Comparison of ENCODE assay signal across 12 cellular contexts in genomic region chr2:156380117-156380645, GRCh38. TPM values are rescaled to one million over a fixed set of nuclear protein-coding genes. Genes with fewer than 3 reads are reported as not detected.
DNase-seq lines count a peak whose midpoint lies in the region; ATAC-seq, FAIRE-seq and TF ChIP-seq lines count a peak whose summit lies in the region.
"Had no signal": no experiment of that assay in that cellular context is flagged by ENCODE, and none has a peak within 500 bp of the region (broad histone marks: within the 10 kb centered on the region; RNA-seq: fewer than 3 reads in every experiment).

No MANE protein-coding gene starts in this region.

- no peaks in the 10 kb centered on the region for H3K36me3 Mint-ChIP-seq in activated CD8-positive, alpha-beta T cell treated with anti-CD3 and anti-CD28 coated beads for 36 hours (ENCODE audit: low read depth)
- H3K36me3 Mint-ChIP-seq: activated naive CD4-positive, alpha-beta T cell treated with anti-CD3 and anti-CD28 coated beads, Interleukin-2, amount 10 ng/mL, durations not matched to agents 7 days and 5 days had no signal

- POLR2A ChIA-PET in activated CD8-positive, alpha-beta T cell treated with anti-CD3 and anti-CD28 coated beads for 36 hours (lab: Charles Lee) = no interaction called here

- no peak overlapping the region for H3K27ac ChIP-seq in suprapubic skin
- H3K27ac ChIP-seq in pancreas = no peak overlapping the region
- H3K27ac ChIP-seq: esophagus muscularis mucosa had no signal

- no peaks in the 10 kb centered on the region for H3K27me3 ChIP-seq in suprapubic skin
- H3K27me3 ChIP-seq in pancreas = no peaks in the 10 kb centered on the region
- H3K27me3 ChIP-seq: esophagus muscularis mucosa had no signal

- CTCF ChIA-PET in activated CD8-positive, alpha-beta T cell treated with anti-CD3 and anti-CD28 coated beads for 36 hours (lab: Charles Lee) = no interaction called here

- TF ChIP-seq EP300 in suprapubic skin (IDR thresholded peaks at IDR 0.05) = no peak

- DNase-seq in GM12865 (ENCODE audit: low read depth) = peak; percentile 75
- peak; percentile 35 for DNase-seq in activated CD8-positive, alpha-beta T cell treated with anti-CD3 and anti-CD28 coated beads for 36 hours
- DNase-seq in SW480 (ENCODE audit: low spot score) = no peak
- no peak for DNase-seq in suprapubic skin (ENCODE audit: low spot score in 2 of 2)
- no peak for DNase-seq in posterior vena cava (ENCODE audit: low spot score)
- DNase-seq in pancreas = no peak
- DNase-seq: activated naive CD4-positive, alpha-beta T cell treated with anti-CD3 and anti-CD28 coated beads, Interleukin-2, amount 10 ng/mL, durations not matched to agents 7 days and 5 days; midbrain; NCI-H187 had no signal

- peaks cover 26% of the 10 kb centered on the region for H3K4me1 Mint-ChIP-seq in activated CD8-positive, alpha-beta T cell treated with anti-CD3 and anti-CD28 coated beads for 36 hours (ENCODE audit: low read depth)

- intact Hi-C loops in activated CD8-positive, alpha-beta T cell treated with anti-CD3 and anti-CD28 coated beads for 36 hours (cut with micrococcal nuclease) = no loop called here
- intact Hi-C loops in posterior vena cava (cut with DNase I) = no loop called here
- intact Hi-C loops in pancreas (cut with DNase I) = no loop called here

- H3K27ac Mint-ChIP-seq in activated CD8-positive, alpha-beta T cell treated with anti-CD3 and anti-CD28 coated beads for 36 hours = no peak overlapping the region
- H3K27ac Mint-ChIP-seq: activated naive CD4-positive, alpha-beta T cell treated with anti-CD3 and anti-CD28 coated beads, Interleukin-2, amount 10 ng/mL, durations not matched to agents 7 days and 5 days had no signal

- peak; percentile 92 for ATAC-seq in GM19455 (IDR thresholded peaks at IDR 0.05; ENCODE audit: unreplicated experiment)
- peak; percentile 79 for ATAC-seq in HG03039 (IDR thresholded peaks at IDR 0.05; ENCODE audit: unreplicated experiment)
- peak; percentile 56 for ATAC-seq in activated CD8-positive, alpha-beta T cell treated with anti-CD3 and anti-CD28 coated beads for 36 hours
- no peak for ATAC-seq in pancreas

- no peak overlapping the region for H3K4me3 ChIP-seq in GM12865 (ENCODE audit: low read depth, low read length)
- H3K4me3 ChIP-seq in suprapubic skin = no peak overlapping the region
- no peak overlapping the region for H3K4me3 ChIP-seq in pancreas
- H3K4me3 ChIP-seq: esophagus muscularis mucosa had no signal

- no peaks in the 10 kb centered on the region for H3K36me3 ChIP-seq in suprapubic skin
- no peaks in the 10 kb centered on the region for H3K36me3 ChIP-seq in pancreas
- H3K36me3 ChIP-seq: esophagus muscularis mucosa had no signal

- TF ChIP-seq POLR2A in suprapubic skin (IDR thresholded peaks at IDR 0.05) = no peak

- no peaks in the 10 kb centered on the region for H3K27me3 Mint-ChIP-seq in activated CD8-positive, alpha-beta T cell treated with anti-CD3 and anti-CD28 coated beads for 36 hours

- WGBS in suprapubic skin = 83% methylated on average over 1 of the region's 1 CpG
- 95 to 100% methylated on average over 1 of the region's 1 CpG for WGBS in pancreas, 2 donors

- peaks cover 4% of the 10 kb centered on the region for H3K9me3 Mint-ChIP-seq in activated CD8-positive, alpha-beta T cell treated with anti-CD3 and anti-CD28 coated beads for 36 hours
- H3K9me3 Mint-ChIP-seq: activated naive CD4-positive, alpha-beta T cell treated with anti-CD3 and anti-CD28 coated beads, Interleukin-2, amount 10 ng/mL, durations not matched to agents 7 days and 5 days had no signal

- no peak for TF ChIP-seq CTCF in GM12865 (IDR thresholded peaks at IDR 0.05; ENCODE audit: insufficient read depth, low read depth, low read length, missing control alignments)
- no peak for TF ChIP-seq CTCF in activated CD8-positive, alpha-beta T cell treated with anti-CD3 and anti-CD28 coated beads for 36 hours (IDR thresholded peaks at IDR 0.05)
- TF ChIP-seq CTCF in suprapubic skin (IDR thresholded peaks at IDR 0.05) = no peak
- TF ChIP-seq CTCF in pancreas (IDR thresholded peaks at IDR 0.05) = no peak

- H3K4me1 ChIP-seq in suprapubic skin (no peaks in the 10 kb centered on the region), pancreas (no peaks in the 10 kb centered on the region)
- H3K4me1 ChIP-seq: esophagus muscularis mucosa had no signal

- H3K4me3 Mint-ChIP-seq in activated CD8-positive, alpha-beta T cell treated with anti-CD3 and anti-CD28 coated beads for 36 hours = no peak overlapping the region
- H3K4me3 Mint-ChIP-seq: activated naive CD4-positive, alpha-beta T cell treated with anti-CD3 and anti-CD28 coated beads, Interleukin-2, amount 10 ng/mL, durations not matched to agents 7 days and 5 days had no signal

- FAIRE-seq in pancreas (lab: Jason Lieb, UNC) = no peak

- H3K9me3 ChIP-seq in suprapubic skin = no peaks in the 10 kb centered on the region
- H3K9me3 ChIP-seq in pancreas = no peaks in the 10 kb centered on the region
- H3K9me3 ChIP-seq: esophagus muscularis mucosa had no signal

RNA-seq across cellular contexts. Expression of gene NR4A2, which starts 47.7 kb away (rescaled TPM):
- total RNA-seq in activated CD8-positive, alpha-beta T cell treated with anti-CD3 and anti-CD28 coated beads for 36 hours = 10 to 100 TPM; 57.6 to 61.6 TPM
- total RNA-seq in suprapubic skin = 10 to 100 TPM in 3 of 4 donors, 1 to 10 TPM in 1; 9.5 to 21.7 (median 19.8) TPM
- 10 to 100 TPM in 1 of 2 donors, 1 to 10 TPM in 1; 7.8 to 15.5 TPM for total RNA-seq in posterior vena cava
- total RNA-seq in pancreas = 10 to 100 TPM in 1 of 6 donors, 1 to 10 TPM in 5; 1.3 to 18.0 (median 3.2) TPM
- 1 to 10 TPM; 4.1 to 4.8 TPM for polyA plus RNA-seq in pancreas

RNA-seq across cellular contexts. Expression of gene GPD2, which starts 56.0 kb away (rescaled TPM):
- total RNA-seq in activated CD8-positive, alpha-beta T cell treated with anti-CD3 and anti-CD28 coated beads for 36 hours = 10 to 100 TPM; 33.5 to 40.9 TPM
- total RNA-seq in suprapubic skin (10 to 100 TPM; 34.7 to 77.5 (median 50.3) TPM), posterior vena cava (10 to 100 TPM; 14.8 to 16.6 TPM), pancreas (10 to 100 TPM in 4 of 6 donors, 1 to 10 TPM in 2; 7.9 to 17.7 (median 12.9) TPM)
- 1 to 10 TPM; 2.8 to 7.4 TPM for polyA plus RNA-seq in pancreas

Comparison
In these comparisons a context has a peak if more than half of its experiments do, and no peak if none do; other contexts are left out.
1. DNase-seq: peak in GM12865 (single experiment) and activated CD8-positive, alpha-beta T cell treated with anti-CD3 and anti-CD28 coated beads for 36 hours (single experiment); none in SW480 (single experiment), suprapubic skin (0 of 2), posterior vena cava (single experiment) and pancreas (0 of 6).
2. ATAC-seq: peak in GM19455 (single experiment), HG03039 (single experiment) and activated CD8-positive, alpha-beta T cell treated with anti-CD3 and anti-CD28 coated beads for 36 hours (single experiment); none in pancreas (0 of 4).